ENCODE assay signal across 9 cellular contexts in genomic region chr7:130918129-130919052, GRCh38.
DNase-seq lines count a peak whose midpoint lies in the region; ATAC-seq and TF ChIP-seq lines count a peak whose summit lies in the region.
"Had no signal": no experiment of that assay in that cellular context is flagged by ENCODE, and none has a peak within 500 bp of the region (broad histone marks: within the 10 kb centered on the region; RNA-seq: fewer than 3 reads in every experiment).

No MANE protein-coding gene starts in this region.

- H3K4me3 Mint-ChIP-seq in activated CD4-positive, alpha-beta T cell treated with anti-CD3 and anti-CD28 coated beads, Interleukin-2, amount 10 ng/mL, durations not matched to agents 24 days and 14 days = peak overlapping the region; percentile 46
- no peak overlapping the region for H3K4me3 Mint-ChIP-seq in activated CD4-positive, alpha-beta memory T cell treated with anti-CD3 and anti-CD28 coated beads, Interleukin-2, amount 10 ng/mL, durations not matched to agents 7 days and 5 days
- H3K4me3 Mint-ChIP-seq in stimulated activated naive CD8-positive, alpha-beta T cell treated with anti-CD3 and anti-CD28 coated beads, Interleukin-15, amount 100 ng/mL, for 72 hours = peak overlapping the region; percentile 45 to 46

- intact Hi-C loops in activated CD4-positive, alpha-beta T cell treated with anti-CD3 and anti-CD28 coated beads, Interleukin-2, amount 10 ng/mL, durations not matched to agents 24 days and 14 days (cut with micrococcal nuclease) = loop anchor here (1.0 kb wide), 1 partner anchor 43 kb away; no protein-coding TSS in a partner anchor

- peak overlapping the region in 3 of 4 donors; percentile 27 to 80 (median 47) for H3K27ac ChIP-seq in gastroesophageal sphincter

- H3K27me3 Mint-ChIP-seq in activated CD4-positive, alpha-beta T cell treated with anti-CD3 and anti-CD28 coated beads, Interleukin-2, amount 10 ng/mL, durations not matched to agents 24 days and 14 days = no peaks in the 10 kb centered on the region
- H3K27me3 Mint-ChIP-seq in activated CD4-positive, alpha-beta memory T cell treated with anti-CD3 and anti-CD28 coated beads, Interleukin-2, amount 10 ng/mL, durations not matched to agents 7 days and 5 days = no peaks in the 10 kb centered on the region
- no peaks in the 10 kb centered on the region for H3K27me3 Mint-ChIP-seq in stimulated activated naive CD8-positive, alpha-beta T cell treated with anti-CD3 and anti-CD28 coated beads, Interleukin-15, amount 100 ng/mL, for 72 hours

- peaks cover 36 to 99% (median 39%) of the 10 kb centered on the region in 3 donors for H3K4me1 ChIP-seq in gastroesophageal sphincter

- no peak for ATAC-seq in gastroesophageal sphincter
- peak; percentile 73 for ATAC-seq in stimulated activated naive CD8-positive, alpha-beta T cell treated with anti-CD3 and anti-CD28 coated beads, Interleukin-15, amount 100 ng/mL, for 72 hours

- no peaks in the 10 kb centered on the region for H3K9me3 ChIP-seq in gastroesophageal sphincter

- TF ChIP-seq POLR2A in gastroesophageal sphincter (IDR thresholded peaks at IDR 0.05) = no peak

- POLR2A ChIA-PET in activated CD4-positive, alpha-beta memory T cell treated with anti-CD3 and anti-CD28 coated beads, Interleukin-2, amount 10 ng/mL, durations not matched to agents 7 days and 5 days (lab: Charles Lee) = interaction anchor here (0.7 to 1.0 kb wide), 3 partner anchors 8 to 64 kb away, joined by 3 to 4 read pairs (median 3); no protein-coding TSS in a partner anchor

- no peak overlapping the region for H3K4me3 ChIP-seq in gastroesophageal sphincter

- H3K36me3 Mint-ChIP-seq in activated CD4-positive, alpha-beta T cell treated with anti-CD3 and anti-CD28 coated beads, Interleukin-2, amount 10 ng/mL, durations not matched to agents 24 days and 14 days (ENCODE audit: low read depth) = peaks cover 75% of the 10 kb centered on the region
- peaks cover 75% of the 10 kb centered on the region for H3K36me3 Mint-ChIP-seq in activated CD4-positive, alpha-beta memory T cell treated with anti-CD3 and anti-CD28 coated beads, Interleukin-2, amount 10 ng/mL, durations not matched to agents 7 days and 5 days (ENCODE audit: low read depth)

- H3K36me3 ChIP-seq in gastroesophageal sphincter = peaks cover 0 to 18% of the 10 kb centered on the region in 2 donors

- 85 to 87% methylated on average over 10 to 11 of the region's 11 CpGs for WGBS in gastroesophageal sphincter (ENCODE audit: low coverage in 1 of 2), 2 donors

- H3K27ac Mint-ChIP-seq in activated CD4-positive, alpha-beta T cell treated with anti-CD3 and anti-CD28 coated beads, Interleukin-2, amount 10 ng/mL, durations not matched to agents 24 days and 14 days = peak overlapping the region; percentile 84
- peak overlapping the region; percentile 63 for H3K27ac Mint-ChIP-seq in activated CD4-positive, alpha-beta memory T cell treated with anti-CD3 and anti-CD28 coated beads, Interleukin-2, amount 10 ng/mL, durations not matched to agents 7 days and 5 days
- peak overlapping the region; percentile 90 to 94 for H3K27ac Mint-ChIP-seq in stimulated activated naive CD8-positive, alpha-beta T cell treated with anti-CD3 and anti-CD28 coated beads, Interleukin-15, amount 100 ng/mL, for 72 hours

- peaks cover 72% of the 10 kb centered on the region for H3K4me1 Mint-ChIP-seq in activated CD4-positive, alpha-beta T cell treated with anti-CD3 and anti-CD28 coated beads, Interleukin-2, amount 10 ng/mL, durations not matched to agents 24 days and 14 days
- peaks cover 96% of the 10 kb centered on the region for H3K4me1 Mint-ChIP-seq in activated CD4-positive, alpha-beta memory T cell treated with anti-CD3 and anti-CD28 coated beads, Interleukin-2, amount 10 ng/mL, durations not matched to agents 7 days and 5 days
- peaks cover 97% of the 10 kb centered on the region for H3K4me1 Mint-ChIP-seq in stimulated activated naive CD8-positive, alpha-beta T cell treated with anti-CD3 and anti-CD28 coated beads, Interleukin-15, amount 100 ng/mL, for 72 hours

- no peak for TF ChIP-seq EP300 in gastroesophageal sphincter (IDR thresholded peaks at IDR 0.05)

- DNase-seq in activated CD4-positive, alpha-beta T cell treated with anti-CD3 and anti-CD28 coated beads, Interleukin-2, amount 10 ng/mL, durations not matched to agents 24 days and 14 days = no peak
- no peak for DNase-seq in activated CD4-positive, alpha-beta T cell treated with anti-CD3 and anti-CD28 coated beads for 4 hours
- no peak for DNase-seq in activated CD4-positive, alpha-beta memory T cell treated with anti-CD3 and anti-CD28 coated beads, Interleukin-2, amount 10 ng/mL, durations not matched to agents 7 days and 5 days
- peak in 1 of 2 donors; percentile 52 for DNase-seq in stimulated activated naive CD8-positive, alpha-beta T cell treated with anti-CD3 and anti-CD28 coated beads, Interleukin-15, amount 100 ng/mL, for 72 hours
- no peak for DNase-seq in NOMO-1 (lab: John Stamatoyannopoulos, UW; ENCODE audit: unreplicated experiment in 2 of 2)
- no peak for DNase-seq in D341Med (ENCODE audit: low spot score)
- DNase-seq in NCI-H187 treated with DMSO at 0.1 percent for 48 hours (lab: John Stamatoyannopoulos, UW) = no peak
- DNase-seq: NCI-H1105 treated with DMSO at 0.1 percent for 48 hours had no signal

- TF ChIP-seq CTCF in gastroesophageal sphincter (IDR thresholded peaks at IDR 0.05) = no peak

- no peaks in the 10 kb centered on the region for H3K9me3 Mint-ChIP-seq in activated CD4-positive, alpha-beta T cell treated with anti-CD3 and anti-CD28 coated beads, Interleukin-2, amount 10 ng/mL, durations not matched to agents 24 days and 14 days
- H3K9me3 Mint-ChIP-seq in activated CD4-positive, alpha-beta memory T cell treated with anti-CD3 and anti-CD28 coated beads, Interleukin-2, amount 10 ng/mL, durations not matched to agents 7 days and 5 days = no peaks in the 10 kb centered on the region
- no peaks in the 10 kb centered on the region for H3K9me3 Mint-ChIP-seq in stimulated activated naive CD8-positive, alpha-beta T cell treated with anti-CD3 and anti-CD28 coated beads, Interleukin-15, amount 100 ng/mL, for 72 hours

- CTCF ChIA-PET in activated CD4-positive, alpha-beta memory T cell treated with anti-CD3 and anti-CD28 coated beads, Interleukin-2, amount 10 ng/mL, durations not matched to agents 7 days and 5 days (lab: Charles Lee) = interaction anchor here (0.6 to 1.2 kb wide), 3 partner anchors 11 to 685 kb away, joined by 3 to 4 read pairs (median 3); no protein-coding TSS in a partner anchor

- no peaks in the 10 kb centered on the region for H3K27me3 ChIP-seq in gastroesophageal sphincter
